1 cellular context compared by ENCODE assay signal in the genomic region with DNA sequence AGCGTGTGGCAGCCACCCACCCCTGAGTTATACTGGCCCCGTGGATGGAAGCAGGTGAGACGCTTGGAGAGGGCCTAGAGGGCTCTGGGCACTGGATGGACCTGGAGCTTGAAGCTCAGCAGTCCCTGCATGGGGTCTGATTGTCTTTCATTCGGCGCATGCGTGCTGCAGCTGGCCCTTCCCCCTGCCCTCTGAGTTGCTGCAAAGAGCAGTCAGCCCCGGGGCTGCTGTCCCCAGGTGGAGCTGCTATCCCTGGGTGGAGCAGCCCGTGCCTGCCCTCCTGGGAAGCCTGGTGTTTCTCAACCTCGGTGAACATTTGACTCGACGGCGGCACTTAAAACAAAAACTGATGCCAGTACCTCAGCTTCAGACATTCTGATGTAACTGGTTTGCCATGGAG.
TF ChIP-seq lines count a peak whose summit lies in the region.

No MANE protein-coding gene starts in this region.

TF ChIP-seq in HepG2, 621 proteins besides CTCF, POLR2A, EP300 and RAD21:
- TF ChIP-seq ZBTB1 (CRISPR knock-in tag; IDR thresholded peaks at IDR 0.05; ENCODE audit: borderline replicate concordance) (no peak), ZSCAN12 (CRISPR knock-in tag; IDR thresholded peaks at IDR 0.05) (no peak), SP1 (IDR thresholded peaks at IDR 0.05) (no peak), SP1 (CRISPR knock-in tag; IDR thresholded peaks at IDR 0.05) (no peak), DNMT1 (CRISPR knock-in tag; IDR thresholded peaks at IDR 0.05) (no peak), ZEB1 (IDR thresholded peaks at IDR 0.05; ENCODE audit: insufficient replicate concordance, low read depth) (no peak), SALL1 (CRISPR knock-in tag; IDR thresholded peaks at IDR 0.05) (peak; percentile 40; the same call in 1 of the 2 replicates)
- TF ChIP-seq, protein P1, sequence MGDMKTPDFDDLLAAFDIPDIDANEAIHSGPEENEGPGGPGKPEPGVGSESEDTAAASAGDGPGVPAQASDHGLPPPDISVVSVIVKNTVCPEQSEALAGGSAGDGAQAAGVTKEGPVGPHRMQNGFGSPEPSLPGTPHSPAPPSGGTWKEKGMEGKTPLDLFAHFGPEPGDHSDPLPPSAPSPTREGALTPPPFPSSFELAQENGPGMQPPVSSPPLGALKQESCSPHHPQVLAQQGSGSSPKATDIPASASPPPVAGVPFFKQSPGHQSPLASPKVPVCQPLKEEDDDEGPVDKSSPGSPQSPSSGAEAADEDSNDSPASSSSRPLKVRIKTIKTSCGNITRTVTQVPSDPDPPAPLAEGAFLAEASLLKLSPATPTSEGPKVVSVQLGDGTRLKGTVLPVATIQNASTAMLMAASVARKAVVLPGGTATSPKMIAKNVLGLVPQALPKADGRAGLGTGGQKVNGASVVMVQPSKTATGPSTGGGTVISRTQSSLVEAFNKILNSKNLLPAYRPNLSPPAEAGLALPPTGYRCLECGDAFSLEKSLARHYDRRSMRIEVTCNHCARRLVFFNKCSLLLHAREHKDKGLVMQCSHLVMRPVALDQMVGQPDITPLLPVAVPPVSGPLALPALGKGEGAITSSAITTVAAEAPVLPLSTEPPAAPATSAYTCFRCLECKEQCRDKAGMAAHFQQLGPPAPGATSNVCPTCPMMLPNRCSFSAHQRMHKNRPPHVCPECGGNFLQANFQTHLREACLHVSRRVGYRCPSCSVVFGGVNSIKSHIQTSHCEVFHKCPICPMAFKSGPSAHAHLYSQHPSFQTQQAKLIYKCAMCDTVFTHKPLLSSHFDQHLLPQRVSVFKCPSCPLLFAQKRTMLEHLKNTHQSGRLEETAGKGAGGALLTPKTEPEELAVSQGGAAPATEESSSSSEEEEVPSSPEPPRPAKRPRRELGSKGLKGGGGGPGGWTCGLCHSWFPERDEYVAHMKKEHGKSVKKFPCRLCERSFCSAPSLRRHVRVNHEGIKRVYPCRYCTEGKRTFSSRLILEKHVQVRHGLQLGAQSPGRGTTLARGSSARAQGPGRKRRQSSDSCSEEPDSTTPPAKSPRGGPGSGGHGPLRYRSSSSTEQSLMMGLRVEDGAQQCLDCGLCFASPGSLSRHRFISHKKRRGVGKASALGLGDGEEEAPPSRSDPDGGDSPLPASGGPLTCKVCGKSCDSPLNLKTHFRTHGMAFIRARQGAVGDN (CRISPR knock-in tag; IDR thresholded peaks at IDR 0.05): peak; percentile 47; the same call in 1 of the 2 replicates
- TF ChIP-seq, protein P2, sequence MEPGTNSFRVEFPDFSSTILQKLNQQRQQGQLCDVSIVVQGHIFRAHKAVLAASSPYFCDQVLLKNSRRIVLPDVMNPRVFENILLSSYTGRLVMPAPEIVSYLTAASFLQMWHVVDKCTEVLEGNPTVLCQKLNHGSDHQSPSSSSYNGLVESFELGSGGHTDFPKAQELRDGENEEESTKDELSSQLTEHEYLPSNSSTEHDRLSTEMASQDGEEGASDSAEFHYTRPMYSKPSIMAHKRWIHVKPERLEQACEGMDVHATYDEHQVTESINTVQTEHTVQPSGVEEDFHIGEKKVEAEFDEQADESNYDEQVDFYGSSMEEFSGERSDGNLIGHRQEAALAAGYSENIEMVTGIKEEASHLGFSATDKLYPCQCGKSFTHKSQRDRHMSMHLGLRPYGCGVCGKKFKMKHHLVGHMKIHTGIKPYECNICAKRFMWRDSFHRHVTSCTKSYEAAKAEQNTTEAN (CRISPR knock-in tag; conservative IDR thresholded peaks at IDR 0.05): no peak
